1 cellular context compared by ENCODE assay signal in genomic region chr10:101570764-101571572, GRCh38.
TF ChIP-seq lines count a peak whose summit lies in the region.

No MANE protein-coding gene starts in this region.

TF ChIP-seq in HCT116, 20 proteins besides CTCF, POLR2A, EP300 and RAD21 (continued from another document):
- TF ChIP-seq, protein P1, sequence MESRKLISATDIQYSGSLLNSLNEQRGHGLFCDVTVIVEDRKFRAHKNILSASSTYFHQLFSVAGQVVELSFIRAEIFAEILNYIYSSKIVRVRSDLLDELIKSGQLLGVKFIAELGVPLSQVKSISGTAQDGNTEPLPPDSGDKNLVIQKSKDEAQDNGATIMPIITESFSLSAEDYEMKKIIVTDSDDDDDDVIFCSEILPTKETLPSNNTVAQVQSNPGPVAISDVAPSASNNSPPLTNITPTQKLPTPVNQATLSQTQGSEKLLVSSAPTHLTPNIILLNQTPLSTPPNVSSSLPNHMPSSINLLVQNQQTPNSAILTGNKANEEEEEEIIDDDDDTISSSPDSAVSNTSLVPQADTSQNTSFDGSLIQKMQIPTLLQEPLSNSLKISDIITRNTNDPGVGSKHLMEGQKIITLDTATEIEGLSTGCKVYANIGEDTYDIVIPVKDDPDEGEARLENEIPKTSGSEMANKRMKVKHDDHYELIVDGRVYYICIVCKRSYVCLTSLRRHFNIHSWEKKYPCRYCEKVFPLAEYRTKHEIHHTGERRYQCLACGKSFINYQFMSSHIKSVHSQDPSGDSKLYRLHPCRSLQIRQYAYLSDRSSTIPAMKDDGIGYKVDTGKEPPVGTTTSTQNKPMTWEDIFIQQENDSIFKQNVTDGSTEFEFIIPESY (IDR thresholded peaks at IDR 0.05; ENCODE audit: extremely low read depth, insufficient replicate concordance, low read length): no peak
- TF ChIP-seq SIN3A (IDR thresholded peaks at IDR 0.05; ENCODE audit: low read depth) (no peak), SP1 (IDR thresholded peaks at IDR 0.05; ENCODE audit: low read depth) (no peak), YY1 (IDR thresholded peaks at IDR 0.05; ENCODE audit: extremely low read depth, insufficient replicate concordance, low read depth, low read length) (no peak), CEBPB (IDR thresholded peaks at IDR 0.05; ENCODE audit: low read depth) (no peak), ATF3 (IDR thresholded peaks at IDR 0.05) (no peak), JUND (IDR thresholded peaks at IDR 0.05) (no peak), POLR2AphosphoS5 (IDR thresholded peaks at IDR 0.05; ENCODE audit: low read depth, low read length) (no peak), EGR1 (IDR thresholded peaks at IDR 0.05; ENCODE audit: low read depth) (no peak), TCF7L2 (IDR thresholded peaks at IDR 0.05; ENCODE audit: borderline replicate concordance, extremely low read depth, insufficient read depth, insufficient read length) (no peak), ZFX (IDR thresholded peaks at IDR 0.05) (no peak)
- TF ChIP-seq, protein P2, sequence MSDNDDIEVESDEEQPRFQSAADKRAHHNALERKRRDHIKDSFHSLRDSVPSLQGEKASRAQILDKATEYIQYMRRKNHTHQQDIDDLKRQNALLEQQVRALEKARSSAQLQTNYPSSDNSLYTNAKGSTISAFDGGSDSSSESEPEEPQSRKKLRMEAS (IDR thresholded peaks at IDR 0.05): no peak
